Comparison of ENCODE assay signal across 22 cellular contexts in genomic region chr4:8173641-8174242, GRCh38. TPM values are rescaled to one million over a fixed set of nuclear protein-coding genes. Genes with fewer than 3 reads are reported as not detected.
DNase-seq lines count a peak whose midpoint lies in the region; ATAC-seq and TF ChIP-seq lines count a peak whose summit lies in the region.
"Had no signal": no experiment of that assay in that cellular context is flagged by ENCODE, and none has a peak within 500 bp of the region (broad histone marks: within the 10 kb centered on the region; RNA-seq: fewer than 3 reads in every experiment).

No MANE protein-coding gene starts in this region.

- ATAC-seq in activated T-helper 17 cell treated with anti-CD3 and anti-CD28 coated beads, Interleukin-2, amount 50 U/mL, for 72 hours (replicated peaks): peak; percentile 47
- no peak for ATAC-seq in HG02938 (IDR thresholded peaks at IDR 0.05; ENCODE audit: unreplicated experiment)
- ATAC-seq in naive thymus-derived CD8-positive, alpha-beta T cell: no peak
- ATAC-seq: activated naive CD4-positive, alpha-beta T cell treated with anti-CD3 and anti-CD28 coated beads, Interleukin-2, amount 50 U/mL, for 72 hours had no signal

- H3K27ac Mint-ChIP-seq in activated T-helper 17 cell treated with anti-CD3 and anti-CD28 coated beads, Interleukin-2, amount 50 U/mL, for 72 hours: no peak overlapping the region
- H3K27ac Mint-ChIP-seq in naive thymus-derived CD8-positive, alpha-beta T cell: no peak overlapping the region
- H3K27ac Mint-ChIP-seq: activated naive CD4-positive, alpha-beta T cell treated with anti-CD3 and anti-CD28 coated beads, Interleukin-2, amount 50 U/mL, for 72 hours; CD4-positive, CD25-positive, alpha-beta regulatory T cell had no signal

- POLR2A ChIA-PET in naive thymus-derived CD8-positive, alpha-beta T cell (lab: Charles Lee): no interaction called here

- H2AFZ ChIP-seq in osteoblast (ENCODE audit: low read length): no peak overlapping the region
- H2AFZ ChIP-seq: PC-9 had no signal

- DNase-seq in GM13977 (ENCODE audit: low spot score): no peak
- peak; percentile 78 for DNase-seq in osteoblast (ENCODE audit: insufficient read length, low spot score, missing footprints)
- DNase-seq in naive thymus-derived CD8-positive, alpha-beta T cell: no peak
- DNase-seq in NCI-H2029 (lab: John Stamatoyannopoulos, UW): no peak
- DNase-seq: activated CD4-positive, alpha-beta T cell treated with anti-CD3 and anti-CD28 coated beads, Interleukin-2, amount 50 U/mL, for 4 hours; activated CD4-positive, CD25-positive, alpha-beta regulatory T cell; anterior cingulate cortex; CD4-positive, CD25-positive, alpha-beta regulatory T cell; cortex of kidney; esophagus squamous epithelium; NCI-H2029 treated with DMSO at 0.1 percent for 48 hours; SHP77 treated with DMSO at 0.1 percent for 48 hours; sigmoid colon; stimulated activated CD4-positive, alpha-beta T cell treated with anti-CD3 and anti-CD28 coated beads, Interleukin-15, amount 100 ng/mL, for 24 hours; stimulated activated naive CD4-positive, alpha-beta T cell; testis had no signal

- in situ Hi-C loops in GM13977 (cut with MboI; ENCODE audit: low pct_unique_long_range_greater_than_20kb, low sequenced_read_pairs, unreplicated experiment): no loop called here

- TF ChIP-seq CTCF in GM13977 (IDR thresholded peaks at IDR 0.05; ENCODE audit: extremely low read depth, insufficient read depth, missing control alignments): peak; percentile 7
- no peak for TF ChIP-seq CTCF in osteoblast (IDR thresholded peaks at IDR 0.05; ENCODE audit: extremely low read depth, low read depth, low read length)

- no peaks in the 10 kb centered on the region for H3K36me3 ChIP-seq in BLaER1 treated with 17β-estradiol and CSF1 and Interleukin-3, amounts not matched to agents 10 nM and 100 nM
- H3K36me3 ChIP-seq in osteoblast (ENCODE audit: insufficient read depth, low read length): no peaks in the 10 kb centered on the region
- H3K36me3 ChIP-seq: esophagus squamous epithelium, sigmoid colon had no signal

- H3K9me3 ChIP-seq in BLaER1 treated with 17β-estradiol and CSF1 and Interleukin-3, amounts not matched to agents 10 nM and 100 nM (replicated peaks in 1 of 11): peaks cover under 1 to 9% (median 4%) of the 10 kb centered on the region in 11 experiments; a peak in 16 of 22 replicates
- peaks cover 1% of the 10 kb centered on the region for H3K9me3 ChIP-seq in osteoblast (ENCODE audit: low read depth, low read length)
- H3K9me3 ChIP-seq: esophagus squamous epithelium, testis had no signal

- H3K27me3 ChIP-seq in BLaER1 treated with 17β-estradiol and CSF1 and Interleukin-3, amounts not matched to agents 10 nM and 100 nM: no peaks in the 10 kb centered on the region; a peak in 1 of 22 replicates
- peaks cover 26% of the 10 kb centered on the region for H3K27me3 ChIP-seq in osteoblast (ENCODE audit: insufficient read depth, low read length)
- H3K27me3 ChIP-seq: testis had no signal

- peak overlapping the region; percentile 23 to 79 (median 56); a peak in 21 of 22 replicates for H3K4me2 ChIP-seq in BLaER1 treated with 17β-estradiol and CSF1 and Interleukin-3, amounts not matched to agents 10 nM and 100 nM
- H3K4me2 ChIP-seq in osteoblast (ENCODE audit: insufficient read depth, low read length): no peak overlapping the region
- H3K4me2 ChIP-seq: PC-9 had no signal

- H3K4me3 Mint-ChIP-seq in activated T-helper 17 cell treated with anti-CD3 and anti-CD28 coated beads, Interleukin-2, amount 50 U/mL, for 72 hours: no peak overlapping the region
- H3K4me3 Mint-ChIP-seq in naive thymus-derived CD8-positive, alpha-beta T cell: no peak overlapping the region
- H3K4me3 Mint-ChIP-seq: CD4-positive, CD25-positive, alpha-beta regulatory T cell; neural crest cell had no signal

- no peaks in the 10 kb centered on the region for H3K9me3 Mint-ChIP-seq in activated T-helper 17 cell treated with anti-CD3 and anti-CD28 coated beads, Interleukin-2, amount 50 U/mL, for 72 hours
- peaks cover 0 to 6% (median 0%) of the 10 kb centered on the region in 9 donors for H3K9me3 Mint-ChIP-seq in naive thymus-derived CD8-positive, alpha-beta T cell
- H3K9me3 Mint-ChIP-seq: neural crest cell had no signal

- no peak overlapping the region for H3K4me3 ChIP-seq in BLaER1 treated with 17β-estradiol and CSF1 and Interleukin-3, amounts not matched to agents 10 nM and 100 nM
- no peak overlapping the region for H3K4me3 ChIP-seq in osteoblast (ENCODE audit: insufficient read depth, low read length)
- H3K4me3 ChIP-seq: esophagus squamous epithelium, PC-9, sigmoid colon, testis had no signal

- H3K27me3 Mint-ChIP-seq in activated T-helper 17 cell treated with anti-CD3 and anti-CD28 coated beads, Interleukin-2, amount 50 U/mL, for 72 hours: peaks cover 10% of the 10 kb centered on the region
- H3K27me3 Mint-ChIP-seq in naive thymus-derived CD8-positive, alpha-beta T cell: peaks cover 2 to 23% (median 8%) of the 10 kb centered on the region in 5 donors

- peaks cover 10% of the 10 kb centered on the region for H3K4me1 Mint-ChIP-seq in activated T-helper 17 cell treated with anti-CD3 and anti-CD28 coated beads, Interleukin-2, amount 50 U/mL, for 72 hours
- peaks cover 5 to 17% (median 6%) of the 10 kb centered on the region in 4 donors for H3K4me1 Mint-ChIP-seq in naive thymus-derived CD8-positive, alpha-beta T cell

- H3K79me2 ChIP-seq in osteoblast (ENCODE audit: insufficient read depth, low read length): no peaks in the 10 kb centered on the region

- no peaks in the 10 kb centered on the region for H3K36me3 Mint-ChIP-seq in activated T-helper 17 cell treated with anti-CD3 and anti-CD28 coated beads, Interleukin-2, amount 50 U/mL, for 72 hours (ENCODE audit: low read depth)
- H3K36me3 Mint-ChIP-seq in naive thymus-derived CD8-positive, alpha-beta T cell: no peaks in the 10 kb centered on the region
- H3K36me3 Mint-ChIP-seq: activated naive CD4-positive, alpha-beta T cell treated with anti-CD3 and anti-CD28 coated beads, Interleukin-2, amount 50 U/mL, for 72 hours; CD4-positive, CD25-positive, alpha-beta regulatory T cell had no signal

- H3K27ac ChIP-seq in BLaER1 treated with 17β-estradiol and CSF1 and Interleukin-3, amounts not matched to agents 10 nM and 100 nM: no peak overlapping the region
- no peak overlapping the region for H3K27ac ChIP-seq in osteoblast (ENCODE audit: low read depth, low read length)
- H3K27ac ChIP-seq: esophagus squamous epithelium, PC-9, sigmoid colon, testis had no signal

- H4K20me1 ChIP-seq in BLaER1 treated with 17β-estradiol and CSF1 and Interleukin-3, amounts not matched to agents 10 nM and 100 nM: no peaks in the 10 kb centered on the region; a peak in 1 of 22 replicates
- no peaks in the 10 kb centered on the region for H4K20me1 ChIP-seq in osteoblast (ENCODE audit: insufficient read depth, low read length)

- peaks cover 31 to 57% (median 42%) of the 10 kb centered on the region in 10 experiments for H3K4me1 ChIP-seq in BLaER1 treated with 17β-estradiol and CSF1 and Interleukin-3, amounts not matched to agents 10 nM and 100 nM
- no peaks in the 10 kb centered on the region for H3K4me1 ChIP-seq in osteoblast (ENCODE audit: insufficient read depth, low read length)
- H3K4me1 ChIP-seq: sigmoid colon, testis had no signal

- H3K9ac ChIP-seq in BLaER1 treated with 17β-estradiol and CSF1 and Interleukin-3, amounts not matched to agents 10 nM and 100 nM: peak overlapping the region in 5 of 11 experiments; percentile 13 to 45 (median 38); a peak in 3 of 22 replicates

RNA-seq across cellular contexts. Expression of gene ABLIM2, which starts 15.1 kb away (rescaled TPM):
- total RNA-seq in activated T-helper 17 cell treated with anti-CD3 and anti-CD28 coated beads, Interleukin-2, amount 50 U/mL, for 72 hours: under 1 TPM; 0.53 to 0.82 TPM
- 0.29 and 0.36 TPM in 2 replicates for total RNA-seq in osteoblast
- total RNA-seq in naive thymus-derived CD8-positive, alpha-beta T cell: 1 to 10 TPM; 4.4 to 4.9 TPM
- 1 to 10 TPM in 1 of 3 donors, under 1 TPM in 2; 0.47 to 2.4 (median 0.57) TPM for polyA plus RNA-seq in naive thymus-derived CD8-positive, alpha-beta T cell

RNA-seq across cellular contexts. Expression of gene SH3TC1, which starts 25.3 kb away (rescaled TPM):
- total RNA-seq in activated T-helper 17 cell treated with anti-CD3 and anti-CD28 coated beads, Interleukin-2, amount 50 U/mL, for 72 hours: 10 to 100 TPM; 23.1 to 37.4 TPM
- total RNA-seq in osteoblast: 3.5 and 3.6 TPM in 2 replicates
- total RNA-seq in naive thymus-derived CD8-positive, alpha-beta T cell: 10 to 100 TPM; 14.6 to 17.4 TPM
- 1 to 10 TPM; 3.7 to 6.5 (median 5.1) TPM for polyA plus RNA-seq in naive thymus-derived CD8-positive, alpha-beta T cell
